Comparison of ENCODE assay signal across 8 cellular contexts in genomic region chr15:81506936-81507335, GRCh38.
"Had no signal": no experiment of that assay in that cellular context is flagged by ENCODE, and none has a peak within 500 bp of the region (broad histone marks: within the 10 kb centered on the region; RNA-seq: fewer than 3 reads in every experiment).

No MANE protein-coding gene starts in this region.

- H3K36me3 ChIP-seq: HAP-1 had no signal

- H3K4me1 ChIP-seq: HAP-1 had no signal

- H2AFZ ChIP-seq: GM23248 had no signal

- H3K27ac ChIP-seq: GM23248, HL-60 had no signal

- DNase-seq: GM23248, GOT3, H7, HFFc6 had no signal

- H3K9ac ChIP-seq: GM23248 had no signal

- ATAC-seq: HCT116, HepG2 had no signal

- H3K9me3 ChIP-seq: HAP-1 had no signal

- H3K4me3 ChIP-seq: GM23248, HAP-1 had no signal
